In the genomic region with DNA sequence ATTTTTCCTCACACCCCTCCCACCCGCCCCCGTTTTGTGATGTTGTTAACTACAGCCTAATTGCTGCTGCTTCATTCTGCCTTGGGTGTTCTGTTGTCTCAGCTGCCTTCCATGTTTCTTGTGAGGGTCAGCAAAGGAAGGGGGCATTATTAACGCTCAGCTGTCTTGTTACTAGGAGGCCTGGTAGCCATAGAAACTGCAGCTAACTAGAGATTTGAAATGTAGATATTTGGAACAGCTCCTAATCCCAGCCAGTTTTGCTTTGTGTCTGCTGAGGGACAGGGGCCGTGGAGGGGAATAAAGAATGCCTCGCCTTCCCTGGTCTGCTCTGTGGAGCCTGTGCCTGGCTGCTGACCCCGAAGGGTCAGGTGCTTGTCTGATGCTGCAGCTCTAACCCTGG, we compare ENCODE assay signal across 1 cellular context.
TF ChIP-seq lines count a peak whose summit lies in the region.

No MANE protein-coding gene starts in this region.

TF ChIP-seq in SK-N-SH, 30 proteins besides CTCF, POLR2A, EP300 and RAD21:
- TF ChIP-seq MXI1 (IDR thresholded peaks at IDR 0.05; ENCODE audit: low read depth, low read length) (peak; percentile 82), RFX5 (IDR thresholded peaks at IDR 0.05; ENCODE audit: low read length) (peak; percentile 35; the same call in 1 of the 2 replicates), GATA2 (CRISPR knock-in tag; IDR thresholded peaks at IDR 0.05) (peak; percentile 57), TAF1 (IDR thresholded peaks at IDR 0.05; ENCODE audit: borderline replicate concordance, low read depth, low read length) (no peak)
TF ChIP-seq in SK-N-SH: peak in this region for 3.
